8 cellular contexts compared by ENCODE assay signal in genomic region chrX:103962411-103963278, GRCh38. TPM values are rescaled to one million over a fixed set of nuclear protein-coding genes. Genes with fewer than 3 reads are reported as not detected.
DNase-seq lines count a peak whose midpoint lies in the region; ATAC-seq, FAIRE-seq and TF ChIP-seq lines count a peak whose summit lies in the region.
"Not testable (repeated sequence)": the region's sequence is repeated elsewhere in the genome, so short reads cannot be mapped to it uniquely, and the experiment has no call there.

Gene TMSB15B (plus strand): TSS chrX:103962627.

- intact Hi-C loops in activated CD8-positive, alpha-beta T cell treated with anti-CD3 and anti-CD28 coated beads for 36 hours (cut with micrococcal nuclease); naive thymus-derived CD4-positive, alpha-beta T cell (cut with micrococcal nuclease): not testable (repeated sequence)

- not testable (repeated sequence) for H3K27me3 Mint-ChIP-seq in activated CD8-positive, alpha-beta T cell treated with anti-CD3 and anti-CD28 coated beads for 36 hours; naive thymus-derived CD4-positive, alpha-beta T cell

- not testable (repeated sequence) for H3K27ac ChIP-seq in naive thymus-derived CD4-positive, alpha-beta T cell (ENCODE audit: low read depth, low read length)

- FAIRE-seq in frontal cortex (lab: Jason Lieb, UNC) = not testable (repeated sequence)

- POLR2A ChIA-PET in activated CD8-positive, alpha-beta T cell treated with anti-CD3 and anti-CD28 coated beads for 36 hours (lab: Charles Lee); naive thymus-derived CD4-positive, alpha-beta T cell (lab: Charles Lee): not testable (repeated sequence)

- CTCF ChIA-PET in activated CD8-positive, alpha-beta T cell treated with anti-CD3 and anti-CD28 coated beads for 36 hours (lab: Charles Lee); naive thymus-derived CD4-positive, alpha-beta T cell (lab: Charles Lee): not testable (repeated sequence)

- ATAC-seq in GM19023 (IDR thresholded peaks at IDR 0.05; ENCODE audit: unreplicated experiment) (peak; percentile 98), GM21619 (IDR thresholded peaks at IDR 0.05; ENCODE audit: unreplicated experiment) (peak; percentile 99), HG02970 (IDR thresholded peaks at IDR 0.05; ENCODE audit: low FRiP score, unreplicated experiment) (peak; percentile 92), HG03469 (IDR thresholded peaks at IDR 0.05; ENCODE audit: unreplicated experiment) (peak; percentile 97)
- peak; percentile 100 for ATAC-seq in activated CD8-positive, alpha-beta T cell treated with anti-CD3 and anti-CD28 coated beads for 36 hours
- ATAC-seq in naive thymus-derived CD4-positive, alpha-beta T cell = peak; percentile 100

- not testable (repeated sequence) for H3K36me3 Mint-ChIP-seq in activated CD8-positive, alpha-beta T cell treated with anti-CD3 and anti-CD28 coated beads for 36 hours (ENCODE audit: low read depth); naive thymus-derived CD4-positive, alpha-beta T cell

- H3K27ac Mint-ChIP-seq in activated CD8-positive, alpha-beta T cell treated with anti-CD3 and anti-CD28 coated beads for 36 hours; naive thymus-derived CD4-positive, alpha-beta T cell: not testable (repeated sequence)

- H3K36me3 ChIP-seq in naive thymus-derived CD4-positive, alpha-beta T cell (ENCODE audit: control insufficient read depth in 2 of 3, insufficient read depth in 3 of 3, low read length in 3 of 3) = not testable (repeated sequence)

- H3K4me3 ChIP-seq in naive thymus-derived CD4-positive, alpha-beta T cell (ENCODE audit: low read length) = not testable (repeated sequence)

- not testable (repeated sequence) for H3K4me3 Mint-ChIP-seq in activated CD8-positive, alpha-beta T cell treated with anti-CD3 and anti-CD28 coated beads for 36 hours; naive thymus-derived CD4-positive, alpha-beta T cell

- not testable (repeated sequence) for H3K9me3 ChIP-seq in naive thymus-derived CD4-positive, alpha-beta T cell (ENCODE audit: control insufficient read depth in 2 of 3, low read length in 3 of 3)

- not testable (repeated sequence) for H3K4me1 Mint-ChIP-seq in activated CD8-positive, alpha-beta T cell treated with anti-CD3 and anti-CD28 coated beads for 36 hours (ENCODE audit: low read depth); naive thymus-derived CD4-positive, alpha-beta T cell

- not testable (repeated sequence) for TF ChIP-seq CTCF in activated CD8-positive, alpha-beta T cell treated with anti-CD3 and anti-CD28 coated beads for 36 hours (IDR thresholded peaks at IDR 0.05)

- H3K27me3 ChIP-seq in naive thymus-derived CD4-positive, alpha-beta T cell (ENCODE audit: control insufficient read depth in 2 of 2, insufficient read depth in 2 of 2, low read length in 2 of 2) = not testable (repeated sequence)

- H3K4me1 ChIP-seq in naive thymus-derived CD4-positive, alpha-beta T cell (ENCODE audit: control insufficient read depth in 2 of 2, insufficient read depth in 2 of 2, low read length in 2 of 2) = not testable (repeated sequence)

- not testable (repeated sequence) for H3K9me3 Mint-ChIP-seq in activated CD8-positive, alpha-beta T cell treated with anti-CD3 and anti-CD28 coated beads for 36 hours; naive thymus-derived CD4-positive, alpha-beta T cell

- DNase-seq in A172 (ENCODE audit: low spot score); activated CD8-positive, alpha-beta T cell treated with anti-CD3 and anti-CD28 coated beads for 36 hours; frontal cortex (ENCODE audit: low spot score in 2 of 2); naive thymus-derived CD4-positive, alpha-beta T cell: not testable (repeated sequence)

RNA-seq across cellular contexts. Expression of gene TMSB15B, which starts in this region (rescaled TPM):
- 17.0 and 24.3 TPM in 2 replicates for total RNA-seq in A172 (2014; rRNA removed; shearing (Covaris generic))
- total RNA-seq in activated CD8-positive, alpha-beta T cell treated with anti-CD3 and anti-CD28 coated beads for 36 hours = 1 to 10 TPM; 6.7 to 7.2 TPM
- 22.4 TPM for total RNA-seq in frontal cortex
- 10 to 100 TPM in 1 of 5 experiments, 1 to 10 TPM in 4; 5.5 to 10.3 (median 6.8) TPM for total RNA-seq in naive thymus-derived CD4-positive, alpha-beta T cell
- 10 to 100 TPM; 10.0 to 14.7 TPM for polyA plus RNA-seq in naive thymus-derived CD4-positive, alpha-beta T cell
